ENCODE assay signal across 9 cellular contexts in the genomic region with DNA sequence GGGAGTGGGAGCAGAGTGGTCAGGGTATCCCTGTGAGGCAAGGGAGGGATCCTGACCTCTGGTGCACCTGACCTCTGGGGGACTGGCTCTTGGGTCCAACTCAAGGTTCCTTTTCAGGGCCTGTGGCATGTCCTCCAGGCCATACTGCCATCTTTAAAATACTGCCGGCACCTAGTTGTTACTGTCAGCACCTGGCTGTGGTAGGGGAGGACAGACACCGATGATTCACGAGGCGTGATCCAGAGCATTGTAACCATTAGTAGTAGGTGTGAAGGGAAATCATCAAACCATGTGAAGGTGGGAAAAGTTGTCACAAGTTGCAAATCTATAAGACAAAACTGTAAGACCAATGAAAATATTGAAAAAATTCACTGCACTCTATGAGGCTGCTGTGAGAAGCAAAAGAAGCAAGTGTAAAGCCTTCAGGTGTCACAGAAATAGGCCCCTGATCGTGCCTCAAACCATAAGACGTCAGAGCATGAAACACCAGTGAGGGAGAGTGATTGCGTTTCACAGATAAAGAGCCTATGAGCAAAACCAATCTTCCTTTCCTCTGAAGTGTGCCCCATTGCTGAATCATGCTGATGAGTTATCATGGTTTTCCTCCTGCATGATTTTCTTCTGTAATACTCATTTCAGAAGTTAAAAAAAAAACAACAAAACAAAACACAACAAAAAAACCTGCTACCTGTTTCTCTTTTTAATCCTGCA. TPM values are rescaled to one million over a fixed set of nuclear protein-coding genes. Genes with fewer than 3 reads are reported as not detected.
DNase-seq lines count a peak whose midpoint lies in the region; ATAC-seq and TF ChIP-seq lines count a peak whose summit lies in the region.
"Had no signal": no experiment of that assay in that cellular context is flagged by ENCODE, and none has a peak within 500 bp of the region (broad histone marks: within the 10 kb centered on the region; RNA-seq: fewer than 3 reads in every experiment).

No MANE protein-coding gene starts in this region.

- peak overlapping the region; percentile 49 for H3K27ac ChIP-seq in CD8-positive, alpha-beta T cell (ENCODE audit: low read depth, low read length)
- H3K27ac ChIP-seq: epithelial cell of prostate had no signal

- H3K27me3 ChIP-seq in CD8-positive, alpha-beta T cell (ENCODE audit: insufficient read depth, low read length), result no peaks in the 10 kb centered on the region

- CTCF ChIA-PET in CD8-positive, alpha-beta T cell (lab: Charles Lee), result no interaction called here

- no peak overlapping the region for H3K4me3 Mint-ChIP-seq in CD8-positive, alpha-beta T cell
- no peak overlapping the region for H3K4me3 Mint-ChIP-seq in neural crest cell

- peak; percentile 87 for ATAC-seq in CD8-positive, alpha-beta T cell
- no peak for ATAC-seq in HG02623 (IDR thresholded peaks at IDR 0.05; ENCODE audit: unreplicated experiment)

- no peaks in the 10 kb centered on the region for H3K9me3 ChIP-seq in CD8-positive, alpha-beta T cell (ENCODE audit: low read length)

- H3K36me3 Mint-ChIP-seq in CD8-positive, alpha-beta T cell, result no peaks in the 10 kb centered on the region
- H3K36me3 Mint-ChIP-seq in neural crest cell (ENCODE audit: low read depth), result no peaks in the 10 kb centered on the region

- no peaks in the 10 kb centered on the region for H3K9me3 Mint-ChIP-seq in CD8-positive, alpha-beta T cell
- H3K9me3 Mint-ChIP-seq in neural crest cell, result peaks cover 6% of the 10 kb centered on the region

- peak overlapping the region; percentile 92 for H3K27ac Mint-ChIP-seq in CD8-positive, alpha-beta T cell
- peak overlapping the region; percentile 84 for H3K27ac Mint-ChIP-seq in neural crest cell (ENCODE audit: unreplicated experiment)

- no peak overlapping the region for H3K4me3 ChIP-seq in CD8-positive, alpha-beta T cell (ENCODE audit: low read depth, low read length)

- H3K36me3 ChIP-seq in CD8-positive, alpha-beta T cell (ENCODE audit: insufficient read depth, low read length), result no peaks in the 10 kb centered on the region

- DNase-seq in CD8-positive, alpha-beta T cell, result peak; percentile 29 to 77 (median 52)
- DNase-seq in OCI-M1 (lab: John Stamatoyannopoulos, UW) (peak; percentile 88), neural crest cell (ENCODE audit: low read depth, low spot score) (no peak), NCI-H2227 treated with DMSO at 0.1 percent for 48 hours (lab: John Stamatoyannopoulos, UW) (no peak), pons (ENCODE audit: low spot score) (no peak), NCI-H1417 (lab: John Stamatoyannopoulos, UW) (no peak)
- DNase-seq in activated naive CD4-positive, alpha-beta T cell treated with anti-CD3 and anti-CD28 coated beads, Interleukin-2, amount 50 U/mL, for 16 hours, result peak; percentile 58

- no peak for TF ChIP-seq CTCF in CD8-positive, alpha-beta T cell (IDR thresholded peaks at IDR 0.05)
- TF ChIP-seq CTCF in neural crest cell (conservative IDR thresholded peaks at IDR 0.05), result no peak

- H3K27me3 Mint-ChIP-seq in CD8-positive, alpha-beta T cell (ENCODE audit: low read depth), result no peaks in the 10 kb centered on the region
- H3K27me3 Mint-ChIP-seq in neural crest cell (ENCODE audit: low read depth), result no peaks in the 10 kb centered on the region

- intact Hi-C loops in CD8-positive, alpha-beta T cell (cut with DNase I, micrococcal nuclease), result loop anchor here (1.0 to 5.0 kb wide), 2 partner anchors 34 to 248 kb away; no protein-coding TSS in a partner anchor

- POLR2A ChIA-PET in CD8-positive, alpha-beta T cell (lab: Charles Lee), result interaction anchor here (0.6 kb wide), 1 partner anchor 127 kb away, joined by 3 read pairs; no protein-coding TSS in a partner anchor

- H3K4me1 ChIP-seq in CD8-positive, alpha-beta T cell (ENCODE audit: insufficient read depth, low read length), result peaks cover 54% of the 10 kb centered on the region

- H3K4me1 Mint-ChIP-seq in CD8-positive, alpha-beta T cell (ENCODE audit: low read depth), result peaks cover 82% of the 10 kb centered on the region
- peaks cover 61% of the 10 kb centered on the region for H3K4me1 Mint-ChIP-seq in neural crest cell

RNA-seq across cellular contexts. Expression of a gene that starts 55.3 kb away (rescaled TPM):
- total RNA-seq in CD8-positive, alpha-beta T cell, result 1 to 10 TPM; 2.2 to 2.7 TPM
- 62.8 and 64.8 TPM in 2 replicates for total RNA-seq in neural crest cell

Comparison
In these comparisons a context has a peak if more than half of its experiments do, and no peak if none do; other contexts are left out.
1. DNase-seq: peak in CD8-positive, alpha-beta T cell (7 of 7), OCI-M1 (single experiment) and activated naive CD4-positive, alpha-beta T cell treated with anti-CD3 and anti-CD28 coated beads, Interleukin-2, amount 50 U/mL, for 16 hours (single experiment); none in neural crest cell (single experiment), NCI-H2227 treated with DMSO at 0.1 percent for 48 hours (single experiment), pons (single experiment) and NCI-H1417 (0 of 3).
2. RNA of a gene that starts 55.3 kb away (total RNA-seq): 62.8 to 64.8 TPM in neural crest cell; 2.2 to 2.7 TPM in CD8-positive, alpha-beta T cell; every median in the first group is over 10 times any median in the second.